In the genomic region with DNA sequence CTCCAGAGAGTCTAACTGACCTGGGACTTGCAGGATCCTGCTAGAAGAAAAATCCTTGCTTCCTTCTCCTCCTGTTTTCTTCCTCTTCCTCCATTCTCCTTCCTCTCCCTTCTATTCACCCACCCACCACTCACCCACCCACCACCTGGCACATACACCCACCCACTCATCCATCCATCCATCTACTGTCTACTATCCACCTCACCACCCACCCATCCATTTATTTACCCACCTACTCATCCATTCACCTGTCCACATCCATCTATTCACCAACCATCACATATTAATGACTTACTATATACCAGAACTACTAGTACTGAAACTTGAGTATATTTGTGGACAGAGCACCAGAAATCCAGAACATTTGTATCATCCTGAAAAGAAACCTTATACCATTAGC, we compare ENCODE assay signal across 24 cellular contexts. TPM values are rescaled to one million over a fixed set of nuclear protein-coding genes. Genes with fewer than 3 reads are reported as not detected.
DNase-seq lines count a peak whose midpoint lies in the region; ATAC-seq and TF ChIP-seq lines count a peak whose summit lies in the region.
"Had no signal": no experiment of that assay in that cellular context is flagged by ENCODE, and none has a peak within 500 bp of the region (broad histone marks: within the 10 kb centered on the region; RNA-seq: fewer than 3 reads in every experiment).

No MANE protein-coding gene starts in this region.

- TF ChIP-seq CTCF in GM23338 (conservative IDR thresholded peaks at IDR 0.05; ENCODE audit: low read depth in 2 of 2) (no peak), PC-3 (conservative IDR thresholded peaks at IDR 0.05; ENCODE audit: low read depth, low read length) (no peak)

- no peaks in the 10 kb centered on the region for H3K9me3 Mint-ChIP-seq in CD4-positive, CD25-positive, alpha-beta regulatory T cell
- no peaks in the 10 kb centered on the region for H3K9me3 Mint-ChIP-seq in GM23338
- H3K9me3 Mint-ChIP-seq in activated T-helper 1 cell treated with anti-CD3 and anti-CD28 coated beads, Interleukin-12 subunit alpha, Interleukin-12 subunit beta, Interleukin-2, Interleukin-4 antibody, amounts not matched to agents 30 ng/mL and 10 ng/mL and 1 ng/mL, durations not matched to agents 14 hours and 24 hours and 36 hours: no peaks in the 10 kb centered on the region
- no peaks in the 10 kb centered on the region for H3K9me3 Mint-ChIP-seq in naive thymus-derived CD4-positive, alpha-beta T cell
- H3K9me3 Mint-ChIP-seq: mesothelial cell of epicardium had no signal

- no peak overlapping the region for H3K9ac ChIP-seq in PC-3 (ENCODE audit: low read length)

- H3K79me2 ChIP-seq in GM23338 (replicated peaks; ENCODE audit: insufficient read depth) (peaks cover 89% of the 10 kb centered on the region), PC-3 (ENCODE audit: low read length) (peaks cover 55% of the 10 kb centered on the region)

- intact Hi-C loops in activated T-helper 1 cell treated with anti-CD3 and anti-CD28 coated beads, Interleukin-12 subunit alpha, Interleukin-12 subunit beta, Interleukin-2, Interleukin-4 antibody, amounts not matched to agents 30 ng/mL and 10 ng/mL and 1 ng/mL, durations not matched to agents 14 hours and 24 hours and 36 hours (cut with micrococcal nuclease): no loop called here
- intact Hi-C loops in naive thymus-derived CD4-positive, alpha-beta T cell (cut with micrococcal nuclease): no loop called here
- intact Hi-C loops in PC-3 (cut with micrococcal nuclease): no loop called here

- H2AFZ ChIP-seq in GM23338: no peak overlapping the region
- no peak overlapping the region for H2AFZ ChIP-seq in PC-3 (ENCODE audit: low read length)
- H2AFZ ChIP-seq: hepatocyte had no signal

- no peak overlapping the region for H3K4me3 ChIP-seq in CD4-positive, CD25-positive, alpha-beta regulatory T cell (ENCODE audit: low read depth, low read length)
- peak overlapping the region; percentile 38; the same call in 1 of the 2 replicates for H3K4me3 ChIP-seq in GM23338
- H3K4me3 ChIP-seq in naive thymus-derived CD4-positive, alpha-beta T cell (ENCODE audit: low read length): no peak overlapping the region
- H3K4me3 ChIP-seq in PC-3 (ENCODE audit: low read length): no peak overlapping the region
- H3K4me3 ChIP-seq: esophagus squamous epithelium, hepatocyte, left lung, transverse colon had no signal

- peaks cover 18% of the 10 kb centered on the region for H3K36me3 Mint-ChIP-seq in CD4-positive, CD25-positive, alpha-beta regulatory T cell
- peaks cover 31% of the 10 kb centered on the region for H3K36me3 Mint-ChIP-seq in GM23338 (ENCODE audit: low read depth)
- peaks cover 15% of the 10 kb centered on the region for H3K36me3 Mint-ChIP-seq in activated T-helper 1 cell treated with anti-CD3 and anti-CD28 coated beads, Interleukin-12 subunit alpha, Interleukin-12 subunit beta, Interleukin-2, Interleukin-4 antibody, amounts not matched to agents 30 ng/mL and 10 ng/mL and 1 ng/mL, durations not matched to agents 14 hours and 24 hours and 36 hours (ENCODE audit: low read depth)
- H3K36me3 Mint-ChIP-seq in naive thymus-derived CD4-positive, alpha-beta T cell: peaks cover 0 to 20% (median 8%) of the 10 kb centered on the region in 5 donors

- H3K4me2 ChIP-seq in GM23338 (peak overlapping the region; percentile 67), PC-3 (ENCODE audit: low read length) (no peak overlapping the region)
- H3K4me2 ChIP-seq: hepatocyte had no signal

- no peak for ATAC-seq in CD4-positive, CD25-positive, alpha-beta regulatory T cell (ENCODE audit: low read depth in 2 of 2)
- ATAC-seq in GM23338 (no peak), PC-3 (no peak)
- ATAC-seq in naive thymus-derived CD4-positive, alpha-beta T cell: no peak
- ATAC-seq: left lung, Right ventricle myocardium inferior had no signal

- peaks cover 18% of the 10 kb centered on the region for H3K36me3 ChIP-seq in CD4-positive, CD25-positive, alpha-beta regulatory T cell (ENCODE audit: control insufficient read depth, insufficient read depth, low read length)
- H3K36me3 ChIP-seq in GM23338 (ENCODE audit: insufficient read depth) (no peaks in the 10 kb centered on the region), PC-3 (ENCODE audit: low read depth, low read length) (no peaks in the 10 kb centered on the region; the same call in 1 of the 2 replicates)
- H3K36me3 ChIP-seq in naive thymus-derived CD4-positive, alpha-beta T cell (ENCODE audit: control insufficient read depth in 2 of 3, insufficient read depth in 3 of 3, low read length in 3 of 3): peaks cover 0 to 12% (median 0%) of the 10 kb centered on the region in 3 experiments
- H3K36me3 ChIP-seq: transverse colon had no signal

- peak overlapping the region; percentile 15 to 61 (median 33) for H3K27ac Mint-ChIP-seq in CD4-positive, CD25-positive, alpha-beta regulatory T cell
- peak overlapping the region; percentile 97; the same call in 1 of the 2 replicates for H3K27ac Mint-ChIP-seq in GM23338
- peak overlapping the region; percentile 10 for H3K27ac Mint-ChIP-seq in activated T-helper 1 cell treated with anti-CD3 and anti-CD28 coated beads, Interleukin-12 subunit alpha, Interleukin-12 subunit beta, Interleukin-2, Interleukin-4 antibody, amounts not matched to agents 30 ng/mL and 10 ng/mL and 1 ng/mL, durations not matched to agents 14 hours and 24 hours and 36 hours
- peak overlapping the region in 8 of 9 donors; percentile 17 to 89 (median 72) for H3K27ac Mint-ChIP-seq in naive thymus-derived CD4-positive, alpha-beta T cell

- no peak overlapping the region for H3K4me3 Mint-ChIP-seq in CD4-positive, CD25-positive, alpha-beta regulatory T cell
- peak overlapping the region; percentile 31; the same call in 1 of the 3 replicates for H3K4me3 Mint-ChIP-seq in GM23338
- H3K4me3 Mint-ChIP-seq in activated T-helper 1 cell treated with anti-CD3 and anti-CD28 coated beads, Interleukin-12 subunit alpha, Interleukin-12 subunit beta, Interleukin-2, Interleukin-4 antibody, amounts not matched to agents 30 ng/mL and 10 ng/mL and 1 ng/mL, durations not matched to agents 14 hours and 24 hours and 36 hours: no peak overlapping the region
- peak overlapping the region in 2 of 10 donors; percentile 5 to 15 for H3K4me3 Mint-ChIP-seq in naive thymus-derived CD4-positive, alpha-beta T cell
- H3K4me3 Mint-ChIP-seq: mesothelial cell of epicardium had no signal

- BruUV-seq in PC-3 (replicated peaks; lab: Mats Ljungman, UMichigan): no TSS peak

- H3K27me3 ChIP-seq in CD4-positive, CD25-positive, alpha-beta regulatory T cell (ENCODE audit: control insufficient read depth, insufficient read depth, low read length): no peaks in the 10 kb centered on the region
- H3K27me3 ChIP-seq in GM23338 (ENCODE audit: insufficient read depth): no peaks in the 10 kb centered on the region
- no peaks in the 10 kb centered on the region for H3K27me3 ChIP-seq in naive thymus-derived CD4-positive, alpha-beta T cell (ENCODE audit: control insufficient read depth in 2 of 2, insufficient read depth in 2 of 2, low read length in 2 of 2)
- no peaks in the 10 kb centered on the region for H3K27me3 ChIP-seq in PC-3 (ENCODE audit: low read length)
- H3K27me3 ChIP-seq: esophagus squamous epithelium, hepatocyte, left lung, transverse colon had no signal

- H3F3A ChIP-seq in GM23338 (replicated peaks; ENCODE audit: low read depth): peaks cover 11% of the 10 kb centered on the region
- peaks cover 3% of the 10 kb centered on the region for H3F3A ChIP-seq in PC-3 (ENCODE audit: low read length, unreplicated experiment)

- H3K9me2 ChIP-seq in GM23338 (ENCODE audit: insufficient read depth): no peaks in the 10 kb centered on the region
- no peaks in the 10 kb centered on the region for H3K9me2 ChIP-seq in PC-3 (replicated peaks; ENCODE audit: low read length)

- CTCF ChIA-PET in naive thymus-derived CD4-positive, alpha-beta T cell (lab: Charles Lee): no interaction called here
- CTCF ChIA-PET in PC-3 (lab: Charles Lee): no interaction called here

- peaks cover 26 to 71% (median 42%) of the 10 kb centered on the region in 4 donors for H3K4me1 Mint-ChIP-seq in CD4-positive, CD25-positive, alpha-beta regulatory T cell
- peaks cover 92% of the 10 kb centered on the region for H3K4me1 Mint-ChIP-seq in GM23338
- peaks cover 30% of the 10 kb centered on the region for H3K4me1 Mint-ChIP-seq in activated T-helper 1 cell treated with anti-CD3 and anti-CD28 coated beads, Interleukin-12 subunit alpha, Interleukin-12 subunit beta, Interleukin-2, Interleukin-4 antibody, amounts not matched to agents 30 ng/mL and 10 ng/mL and 1 ng/mL, durations not matched to agents 14 hours and 24 hours and 36 hours (ENCODE audit: low read depth)
- peaks cover 36 to 88% (median 80%) of the 10 kb centered on the region in 7 donors for H3K4me1 Mint-ChIP-seq in naive thymus-derived CD4-positive, alpha-beta T cell

- H3K27ac ChIP-seq in CD4-positive, CD25-positive, alpha-beta regulatory T cell (ENCODE audit: insufficient read depth, low read length, poor library complexity, severe bottlenecking): no peak overlapping the region
- peak overlapping the region; percentile 95 for H3K27ac ChIP-seq in GM23338 (ENCODE audit: low read depth)
- no peak overlapping the region for H3K27ac ChIP-seq in naive thymus-derived CD4-positive, alpha-beta T cell (ENCODE audit: low read depth, low read length)
- H3K27ac ChIP-seq in PC-3 (ENCODE audit: low read length): no peak overlapping the region
- H3K27ac ChIP-seq: esophagus squamous epithelium, hepatocyte, left lung, transverse colon had no signal

- POLR2A ChIA-PET in naive thymus-derived CD4-positive, alpha-beta T cell (lab: Charles Lee): no interaction called here
- POLR2A ChIA-PET in PC-3 (lab: Charles Lee; ENCODE audit: unreplicated experiment): no interaction called here

- no peaks in the 10 kb centered on the region for H3K9me3 ChIP-seq in CD4-positive, CD25-positive, alpha-beta regulatory T cell (ENCODE audit: control insufficient read depth in 2 of 2, low read length in 2 of 2)
- no peaks in the 10 kb centered on the region for H3K9me3 ChIP-seq in naive thymus-derived CD4-positive, alpha-beta T cell (ENCODE audit: control insufficient read depth in 2 of 3, low read length in 3 of 3)
- H3K9me3 ChIP-seq in PC-3 (ENCODE audit: low read length): no peaks in the 10 kb centered on the region
- H3K9me3 ChIP-seq: esophagus squamous epithelium, left lung, transverse colon had no signal

- no peak for DNase-seq in CD4-positive, CD25-positive, alpha-beta regulatory T cell
- DNase-seq in GM23338 (ENCODE audit: low spot score) (no peak), hepatic stellate cell (ENCODE audit: low spot score) (no peak), PC-3 (no peak), DMS 273 (lab: John Stamatoyannopoulos, UW; ENCODE audit: unreplicated experiment) (no peak), T-helper 1 cell (no peak)
- no peak for DNase-seq in activated T-helper 1 cell treated with anti-CD3 and anti-CD28 coated beads, Interleukin-12 subunit alpha, Interleukin-12 subunit beta, Interleukin-2, Interleukin-4 antibody, amounts not matched to agents 30 ng/mL and 10 ng/mL and 1 ng/mL, durations not matched to agents 14 hours and 24 hours and 36 hours (ENCODE audit: low spot score)
- no peak for DNase-seq in naive thymus-derived CD4-positive, alpha-beta T cell
- DNase-seq: activated CD4-positive, alpha-beta T cell treated with anti-CD3 and anti-CD28 coated beads, Interleukin-2, amount 50 U/mL, for 48 hours; activated CD4-positive, CD25-positive, alpha-beta regulatory T cell; activated gamma-delta T cell; amygdala; esophagus squamous epithelium; GF-D8; left lung; NCI-H1092 treated with DMSO at 0.1 percent for 48 hours; NCI-H187 treated with DMSO at 0.1 percent for 48 hours; NCI-H748 treated with DMSO at 0.1 percent for 48 hours; stimulated activated CD4-positive, alpha-beta T cell treated with anti-CD3 and anti-CD28 coated beads, Interleukin-15, amount 100 ng/mL, for 24 hours; T1000; transverse colon had no signal

- H4K20me1 ChIP-seq in GM23338 (replicated peaks; ENCODE audit: insufficient read depth) (no peaks in the 10 kb centered on the region), PC-3 (ENCODE audit: low read length) (no peaks in the 10 kb centered on the region; the same call in 1 of the 2 replicates)

- H3K4me1 ChIP-seq in CD4-positive, CD25-positive, alpha-beta regulatory T cell (ENCODE audit: control insufficient read depth, insufficient read depth, low read length, poor library complexity, severe bottlenecking): peaks cover 15% of the 10 kb centered on the region
- peaks cover 75% of the 10 kb centered on the region for H3K4me1 ChIP-seq in GM23338 (ENCODE audit: insufficient read depth)
- H3K4me1 ChIP-seq in naive thymus-derived CD4-positive, alpha-beta T cell (ENCODE audit: control insufficient read depth in 2 of 2, insufficient read depth in 2 of 2, low read length in 2 of 2): peaks cover 7 to 16% of the 10 kb centered on the region in 2 donors
- peaks cover 15% of the 10 kb centered on the region for H3K4me1 ChIP-seq in PC-3 (ENCODE audit: insufficient read depth, low read length)

- no peaks in the 10 kb centered on the region for H3K27me3 Mint-ChIP-seq in CD4-positive, CD25-positive, alpha-beta regulatory T cell
- peaks cover 13% of the 10 kb centered on the region for H3K27me3 Mint-ChIP-seq in GM23338 (ENCODE audit: insufficient read depth, low read depth, poor library complexity)
- no peaks in the 10 kb centered on the region for H3K27me3 Mint-ChIP-seq in activated T-helper 1 cell treated with anti-CD3 and anti-CD28 coated beads, Interleukin-12 subunit alpha, Interleukin-12 subunit beta, Interleukin-2, Interleukin-4 antibody, amounts not matched to agents 30 ng/mL and 10 ng/mL and 1 ng/mL, durations not matched to agents 14 hours and 24 hours and 36 hours (ENCODE audit: insufficient read depth)
- no peaks in the 10 kb centered on the region for H3K27me3 Mint-ChIP-seq in naive thymus-derived CD4-positive, alpha-beta T cell

RNA-seq across cellular contexts. Expression of a gene that starts 49.4 kb away (rescaled TPM):
- total RNA-seq in CD4-positive, CD25-positive, alpha-beta regulatory T cell: 142 TPM
- 10 to 100 TPM; 17.9 to 20.3 (median 19.3) TPM for polyA plus RNA-seq in CD4-positive, CD25-positive, alpha-beta regulatory T cell
- total RNA-seq in GM23338 (2014; rRNA removed; shearing (Covaris generic)): 160 and 177 TPM in 2 replicates
- polyA plus RNA-seq in GM23338 (2016; fragmentation: Nextera tagmentation; extraction: Ambion mirVana): 162 and 166 TPM in 2 replicates
- total RNA-seq in activated T-helper 1 cell treated with anti-CD3 and anti-CD28 coated beads, Interleukin-12 subunit alpha, Interleukin-12 subunit beta, Interleukin-2, Interleukin-4 antibody, amounts not matched to agents 30 ng/mL and 10 ng/mL and 1 ng/mL, durations not matched to agents 14 hours and 24 hours and 36 hours: 97.0 and 98.1 TPM in 2 replicates
- total RNA-seq in naive thymus-derived CD4-positive, alpha-beta T cell: 100 to 1,000 TPM; 111 to 132 (median 117) TPM
- 10 to 100 TPM; 24.7 to 43.0 TPM for polyA plus RNA-seq in naive thymus-derived CD4-positive, alpha-beta T cell
- 42.8 and 76.3 TPM in 2 replicates for total RNA-seq in PC-3 (2014; rRNA removed)

Comparison
In these comparisons a context has a peak if more than half of its experiments do, and no peak if none do; other contexts are left out.
1. H3K27ac Mint-ChIP-seq: peak in every context shown above with its lines; median percentile 97 in GM23338; 72 in naive thymus-derived CD4-positive, alpha-beta T cell; 33 in CD4-positive, CD25-positive, alpha-beta regulatory T cell; 10 in activated T-helper 1 cell treated with anti-CD3 and anti-CD28 coated beads, Interleukin-12 subunit alpha, Interleukin-12 subunit beta, Interleukin-2, Interleukin-4 antibody, amounts not matched to agents 30 ng/mL and 10 ng/mL and 1 ng/mL, durations not matched to agents 14 hours and 24 hours and 36 hours.